ENCODE assay signal across 7 cellular contexts in the genomic region with DNA sequence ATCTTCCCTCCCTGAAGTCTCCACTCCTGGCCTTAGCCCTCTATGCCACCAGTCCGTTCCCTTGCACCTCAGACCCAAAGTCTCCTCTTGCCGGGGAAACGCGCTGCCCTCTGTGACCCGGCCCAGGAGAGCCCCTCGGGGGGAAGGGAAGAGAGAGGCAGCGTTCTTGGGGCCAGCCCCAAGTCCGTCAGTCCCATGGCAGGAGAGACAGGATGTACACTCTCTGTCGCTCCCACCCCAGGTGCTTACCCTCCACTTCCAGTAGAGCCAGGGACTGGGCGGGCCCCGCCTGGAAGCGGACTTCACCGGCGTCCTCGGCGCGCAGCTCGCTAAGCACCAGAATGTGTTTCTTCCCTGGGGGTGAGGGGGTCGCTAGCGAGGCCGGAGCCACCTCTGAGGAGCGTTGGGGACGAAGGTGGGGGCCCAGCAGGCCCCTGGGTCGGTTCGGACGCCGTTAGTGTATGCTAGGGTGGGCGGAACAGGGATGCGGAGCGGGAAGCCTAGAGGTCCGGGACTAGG. TPM values are rescaled to one million over a fixed set of nuclear protein-coding genes. Genes with fewer than 3 reads are reported as not detected.
DNase-seq lines count a peak whose midpoint lies in the region; ATAC-seq lines count a peak whose summit lies in the region.
"Had no signal": no experiment of that assay in that cellular context is flagged by ENCODE, and none has a peak within 500 bp of the region (broad histone marks: within the 10 kb centered on the region; RNA-seq: fewer than 3 reads in every experiment).

No MANE protein-coding gene starts in this region.

- no peaks in the 10 kb centered on the region for H3K9me3 ChIP-seq in CD4-positive, alpha-beta memory T cell (ENCODE audit: control insufficient read depth in 1 of 2, low read length in 2 of 2)

- ATAC-seq in HG02642 (IDR thresholded peaks at IDR 0.05; ENCODE audit: poor library complexity, unreplicated experiment), result peak; percentile 16
- ATAC-seq in activated T-helper 17 cell treated with anti-CD3 and anti-CD28 coated beads, Interleukin-2, amount 50 U/mL, for 72 hours (replicated peaks), result peak; percentile 33

- H3K27ac ChIP-seq in CD4-positive, alpha-beta memory T cell (ENCODE audit: low read depth, low read length), result no peak overlapping the region

- H3K27ac Mint-ChIP-seq in CD4-positive, alpha-beta memory T cell, result peak overlapping the region in 4 of 7 donors; percentile 22 to 79 (median 29)
- H3K27ac Mint-ChIP-seq in activated T-helper 17 cell treated with anti-CD3 and anti-CD28 coated beads, Interleukin-2, amount 50 U/mL, for 72 hours, result no peak overlapping the region

- peaks cover 11% of the 10 kb centered on the region for H3K27me3 ChIP-seq in CD4-positive, alpha-beta memory T cell (ENCODE audit: insufficient read depth, low read length)

- H3K4me1 Mint-ChIP-seq in CD4-positive, alpha-beta memory T cell, result peaks cover 5 to 18% (median 10%) of the 10 kb centered on the region in 4 donors
- H3K4me1 Mint-ChIP-seq in activated T-helper 17 cell treated with anti-CD3 and anti-CD28 coated beads, Interleukin-2, amount 50 U/mL, for 72 hours, result peaks cover 5% of the 10 kb centered on the region

- H3K4me1 ChIP-seq in CD4-positive, alpha-beta memory T cell (ENCODE audit: insufficient read depth, low read length), result peaks cover 18% of the 10 kb centered on the region

- CTCF ChIA-PET in CD4-positive, alpha-beta memory T cell (lab: Charles Lee; ENCODE audit: partially characterized antibody), result interaction anchor here (1.6 to 7.1 kb wide), 2 partner anchors 9 to 10 kb away, joined by 9 to 45 read pairs; partner anchors contain the start of genes CHPF and TMEM198

- peak overlapping the region; percentile 51 to 86 (median 75) for H3K4me3 Mint-ChIP-seq in CD4-positive, alpha-beta memory T cell
- H3K4me3 Mint-ChIP-seq in activated T-helper 17 cell treated with anti-CD3 and anti-CD28 coated beads, Interleukin-2, amount 50 U/mL, for 72 hours, result peak overlapping the region; percentile 75

- peak overlapping the region; percentile 11 to 44 for H3K4me3 ChIP-seq in CD4-positive, alpha-beta memory T cell (ENCODE audit: low read length in 2 of 2)

- H3K36me3 ChIP-seq in CD4-positive, alpha-beta memory T cell (ENCODE audit: insufficient read depth, low read length), result no peaks in the 10 kb centered on the region

- H3K27me3 Mint-ChIP-seq in CD4-positive, alpha-beta memory T cell, result peaks cover 25 to 52% of the 10 kb centered on the region in 2 donors
- H3K27me3 Mint-ChIP-seq in activated T-helper 17 cell treated with anti-CD3 and anti-CD28 coated beads, Interleukin-2, amount 50 U/mL, for 72 hours, result peaks cover 28% of the 10 kb centered on the region

- H3K9me3 Mint-ChIP-seq in CD4-positive, alpha-beta memory T cell, result peaks cover 0 to 3% (median 0%) of the 10 kb centered on the region in 8 donors
- no peaks in the 10 kb centered on the region for H3K9me3 Mint-ChIP-seq in activated T-helper 17 cell treated with anti-CD3 and anti-CD28 coated beads, Interleukin-2, amount 50 U/mL, for 72 hours

- intact Hi-C loops in CD4-positive, alpha-beta memory T cell (cut with micrococcal nuclease), result loop anchor here (1.0 to 2.0 kb wide), 2 partner anchors 9 to 45 kb away; partner anchors contain the start of genes CHPF and STK11IP

- peak in 2 of 5 donors; percentile 18 to 31 for DNase-seq in CD4-positive, alpha-beta memory T cell
- peak; percentile 89 for DNase-seq in mesenteric fat pad (ENCODE audit: low spot score)
- DNase-seq in stimulated activated CD4-positive, alpha-beta T cell treated with anti-CD3 and anti-CD28 coated beads, Interleukin-15, amount 100 ng/mL, for 24 hours, result no peak
- no peak for DNase-seq in NCI-H446 (lab: John Stamatoyannopoulos, UW)

- POLR2A ChIA-PET in CD4-positive, alpha-beta memory T cell (lab: Charles Lee; ENCODE audit: partially characterized antibody), result interaction anchor here (1.2 to 2.3 kb wide), 3 partner anchors 8 to 46 kb away, joined by 3 to 10 read pairs (median 9); partner anchors contain the start of genes CHPF, OBSL1, STK11IP and TMEM198

- no peaks in the 10 kb centered on the region for H3K36me3 Mint-ChIP-seq in CD4-positive, alpha-beta memory T cell
- no peaks in the 10 kb centered on the region for H3K36me3 Mint-ChIP-seq in activated T-helper 17 cell treated with anti-CD3 and anti-CD28 coated beads, Interleukin-2, amount 50 U/mL, for 72 hours (ENCODE audit: low read depth)

RNA-seq across cellular contexts. Expression of gene TMEM198, which starts 8.1 kb away (rescaled TPM):
- under 1 TPM; 0.67 to 0.76 TPM for total RNA-seq in CD4-positive, alpha-beta memory T cell
- polyA plus RNA-seq in CD4-positive, alpha-beta memory T cell, result not detected
- 1 to 10 TPM; 3.7 to 5.1 TPM for total RNA-seq in activated T-helper 17 cell treated with anti-CD3 and anti-CD28 coated beads, Interleukin-2, amount 50 U/mL, for 72 hours
- 2.6 TPM for total RNA-seq in mesenteric fat pad

RNA-seq across cellular contexts. Expression of gene CHPF, which starts 8.3 kb away (rescaled TPM):
- total RNA-seq in CD4-positive, alpha-beta memory T cell, result 1 to 10 TPM; 7.7 to 8.5 TPM
- 1 to 10 TPM; 7.5 to 8.1 TPM for polyA plus RNA-seq in CD4-positive, alpha-beta memory T cell
- 10 to 100 TPM; 14.0 to 27.6 TPM for total RNA-seq in activated T-helper 17 cell treated with anti-CD3 and anti-CD28 coated beads, Interleukin-2, amount 50 U/mL, for 72 hours
- total RNA-seq in mesenteric fat pad, result 24.1 TPM

RNA-seq across cellular contexts. Expression of gene OBSL1, which starts 19.4 kb away (rescaled TPM):
- total RNA-seq in CD4-positive, alpha-beta memory T cell, result under 1 TPM in 1 of 2 experiments, not detected in 1; 0.09 TPM
- polyA plus RNA-seq in CD4-positive, alpha-beta memory T cell, result not detected
- total RNA-seq in activated T-helper 17 cell treated with anti-CD3 and anti-CD28 coated beads, Interleukin-2, amount 50 U/mL, for 72 hours, result 1 to 10 TPM in 1 of 2 donors, under 1 TPM in 1; 0.84 to 1.1 TPM
- 61.5 TPM for total RNA-seq in mesenteric fat pad

RNA-seq across cellular contexts. Expression of gene INHA, which starts 20.2 kb away (rescaled TPM):
- total RNA-seq in CD4-positive, alpha-beta memory T cell, result not detected
- not detected for polyA plus RNA-seq in CD4-positive, alpha-beta memory T cell
- not detected for total RNA-seq in activated T-helper 17 cell treated with anti-CD3 and anti-CD28 coated beads, Interleukin-2, amount 50 U/mL, for 72 hours
- 0.45 TPM for total RNA-seq in mesenteric fat pad
- total RNA-seq: LHCN-M2 had no signal

RNA-seq across cellular contexts. Expression of gene ASIC4, which starts 37.6 kb away (rescaled TPM):
- under 1 TPM; 0.09 to 0.22 TPM for total RNA-seq in CD4-positive, alpha-beta memory T cell
- polyA plus RNA-seq in CD4-positive, alpha-beta memory T cell, result not detected
- under 1 TPM in 1 of 2 donors, not detected in 1; 0.56 TPM for total RNA-seq in activated T-helper 17 cell treated with anti-CD3 and anti-CD28 coated beads, Interleukin-2, amount 50 U/mL, for 72 hours
- not detected for total RNA-seq in mesenteric fat pad
- total RNA-seq: LHCN-M2 had no signal

Comparison
In these comparisons a context has a peak if more than half of its experiments do, and no peak if none do; other contexts are left out.
1. RNA of gene OBSL1, which starts 19.4 kb away (total RNA-seq): 61.5 TPM in mesenteric fat pad (single experiment); 0.84 to 1.1 TPM in activated T-helper 17 cell treated with anti-CD3 and anti-CD28 coated beads, Interleukin-2, amount 50 U/mL, for 72 hours and 0.09 TPM in CD4-positive, alpha-beta memory T cell; every median in the first group is over 10 times any median in the second.